ENCODE assay signal across 32 cellular contexts in genomic region chr1:117932576-117932975, GRCh38. TPM values are rescaled to one million over a fixed set of nuclear protein-coding genes. Genes with fewer than 3 reads are reported as not detected.
DNase-seq lines count a peak whose midpoint lies in the region; ATAC-seq, FAIRE-seq and TF ChIP-seq lines count a peak whose summit lies in the region.
"Had no signal": no experiment of that assay in that cellular context is flagged by ENCODE, and none has a peak within 500 bp of the region (broad histone marks: within the 10 kb centered on the region; RNA-seq: fewer than 3 reads in every experiment).

No MANE protein-coding gene starts in this region.

- no peaks in the 10 kb centered on the region for H3K27me3 Mint-ChIP-seq in activated naive CD4-positive, alpha-beta T cell treated with anti-CD3 and anti-CD28 coated beads, Interleukin-2, amount 50 U/mL, for 24 hours
- no peaks in the 10 kb centered on the region for H3K27me3 Mint-ChIP-seq in activated naive CD4-positive, alpha-beta T cell treated with anti-CD3 and anti-CD28 coated beads for 36 hours (ENCODE audit: low read depth)
- no peaks in the 10 kb centered on the region for H3K27me3 Mint-ChIP-seq in astrocyte (ENCODE audit: low read depth, unreplicated experiment)
- no peaks in the 10 kb centered on the region for H3K27me3 Mint-ChIP-seq in H9 (ENCODE audit: low read depth)
- H3K27me3 Mint-ChIP-seq: activated CD8-positive, alpha-beta memory T cell treated with anti-CD3 and anti-CD28 coated beads, Interleukin-2, amount 10 ng/mL, durations not matched to agents 7 days and 5 days; CD4-positive, alpha-beta memory T cell; stimulated activated naive B cell treated with anti-CD40 and anti-IgM and Interleukin-4, amounts not matched to agents 10 μg/mL and 1 μg/mL and 100 μg/mL, for 72 hours had no signal

- H3K9ac ChIP-seq in astrocyte (ENCODE audit: low read length) = no peak overlapping the region
- no peak overlapping the region for H3K9ac ChIP-seq in SK-N-SH
- H3K9ac ChIP-seq in H9 (ENCODE audit: extremely low read depth, insufficient read length, low read length) = no peak overlapping the region

- peaks cover 4% of the 10 kb centered on the region for H3K36me3 ChIP-seq in astrocyte (ENCODE audit: insufficient read depth, low read length)
- H3K36me3 ChIP-seq in SK-N-SH (replicated peaks in 1 of 2; ENCODE audit: control insufficient read depth in 1 of 2, insufficient read depth in 2 of 2, low read length in 1 of 2) = peaks cover 35 to 43% of the 10 kb centered on the region in 2 experiments

- no peak for DNase-seq in activated naive CD4-positive, alpha-beta T cell treated with anti-CD3 and anti-CD28 coated beads for 36 hours
- DNase-seq in M059J (ENCODE audit: low read depth) = peak; percentile 3
- DNase-seq in astrocyte (ENCODE audit: low read depth) = no peak
- peak; percentile 53 for DNase-seq in retinal pigment epithelial cell (ENCODE audit: low read depth)
- DNase-seq in SK-N-SH = no peak
- DNase-seq in H9 = no peak
- DNase-seq: activated CD4-positive, CD25-positive, alpha-beta regulatory T cell; activated CD8-positive, alpha-beta memory T cell treated with anti-CD3 and anti-CD28 coated beads, Interleukin-2, amount 10 ng/mL, durations not matched to agents 7 days and 5 days; activated naive CD4-positive, alpha-beta T cell; activated T-cell treated with anti-CD3 and anti-CD28 coated beads, Interleukin-2, amount 50 U/mL, for 72 hours; AML-193; amygdala; CD4-positive, alpha-beta memory T cell; GOT3; hypothalamus; KG1; left cardiac atrium; NCI-H1436 treated with DMSO at 0.1 percent for 48 hours; NCI-H2107; NCI-H345; stimulated activated naive B cell treated with anti-CD40 and anti-IgM and Interleukin-4, amounts not matched to agents 10 μg/mL and 1 μg/mL and 100 μg/mL, for 72 hours; upper lobe of right lung had no signal

- CTCF ChIA-PET in activated naive CD4-positive, alpha-beta T cell treated with anti-CD3 and anti-CD28 coated beads for 36 hours (lab: Charles Lee) = no interaction called here
- CTCF ChIA-PET in SK-N-SH (lab: Yijun Ruan, JAX) = interaction anchor here (0.7 kb wide), 1 partner anchor 1017 kb away, joined by 3 read pairs; no protein-coding TSS in a partner anchor

- no peaks in the 10 kb centered on the region for H3K27me3 ChIP-seq in astrocyte (ENCODE audit: insufficient read depth, low read length)
- no peaks in the 10 kb centered on the region for H3K27me3 ChIP-seq in SK-N-SH (ENCODE audit: insufficient read depth)
- peaks cover 1% of the 10 kb centered on the region; the same call in 1 of the 2 replicates for H3K27me3 ChIP-seq in H9 (ENCODE audit: insufficient read depth, low read length)
- H3K27me3 ChIP-seq: suprapubic skin, upper lobe of right lung had no signal

- H3K4ac ChIP-seq in H9 (ENCODE audit: low read depth, low read length) = no peak overlapping the region

- no peak overlapping the region for H2BK20ac ChIP-seq in H9 (ENCODE audit: low read depth, low read length, poor library complexity, severe bottlenecking)

- H3K56ac ChIP-seq in H9 (ENCODE audit: insufficient read length, low read depth, low read length) = no peak overlapping the region

- H2AK5ac ChIP-seq in H9 (ENCODE audit: insufficient read length, low read length) = no peak overlapping the region

- FAIRE-seq in astrocyte (lab: Jason Lieb, UNC) = no peak
- FAIRE-seq: A204.1, colon, endothelial cell of umbilical vein had no signal

- H2BK5ac ChIP-seq in H9 (ENCODE audit: insufficient read length, low read length) = no peak overlapping the region

- H3K9me2 ChIP-seq in SK-N-SH = no peaks in the 10 kb centered on the region

- no peak for TF ChIP-seq RAD21 in SK-N-SH (IDR thresholded peaks at IDR 0.05; ENCODE audit: low read length)

- peaks cover 9% of the 10 kb centered on the region for H3F3A ChIP-seq in SK-N-SH (replicated peaks; ENCODE audit: insufficient read depth)

- no peak overlapping the region for H4K8ac ChIP-seq in H9 (replicated peaks; ENCODE audit: insufficient read length, low read depth, low read length)

- intact Hi-C loops in activated naive CD4-positive, alpha-beta T cell treated with anti-CD3 and anti-CD28 coated beads for 36 hours (cut with micrococcal nuclease) = no loop called here

- H2BK120ac ChIP-seq in H9 (ENCODE audit: low read depth, low read length, poor library complexity, severe bottlenecking) = no peak overlapping the region

- no peaks in the 10 kb centered on the region for H3K9me3 Mint-ChIP-seq in activated naive CD4-positive, alpha-beta T cell treated with anti-CD3 and anti-CD28 coated beads, Interleukin-2, amount 50 U/mL, for 24 hours
- H3K9me3 Mint-ChIP-seq in activated naive CD4-positive, alpha-beta T cell treated with anti-CD3 and anti-CD28 coated beads for 36 hours = no peaks in the 10 kb centered on the region
- no peaks in the 10 kb centered on the region for H3K9me3 Mint-ChIP-seq in astrocyte (ENCODE audit: unreplicated experiment)
- H3K9me3 Mint-ChIP-seq in H9 = no peaks in the 10 kb centered on the region
- H3K9me3 Mint-ChIP-seq: activated T-cell treated with anti-CD3 and anti-CD28 coated beads, Interleukin-2, amount 50 U/mL, for 72 hours; CD4-positive, alpha-beta memory T cell; nephron; stimulated activated naive B cell treated with anti-CD40 and anti-IgM and Interleukin-4, amounts not matched to agents 10 μg/mL and 1 μg/mL and 100 μg/mL, for 72 hours had no signal

- H2BK15ac ChIP-seq in H9 (ENCODE audit: low read depth, low read length) = no peak overlapping the region

- no peak overlapping the region for H2BK12ac ChIP-seq in H9 (ENCODE audit: insufficient read length, low read depth, low read length)

- WGBS in SK-N-SH (ENCODE audit: low lambda C conversion rate) = 96% methylated on average over 4 of the region's 4 CpGs
- no CpG with 5 or more reads among the region's 4 CpGs for WGBS in H9 (ENCODE audit: extremely low coverage, insufficient read length, low lambda C conversion rate)

- H3K79me2 ChIP-seq in astrocyte (ENCODE audit: insufficient read depth, low read length) = peaks cover 73% of the 10 kb centered on the region
- H3K79me2 ChIP-seq in SK-N-SH (ENCODE audit: insufficient read depth) = peaks cover 67% of the 10 kb centered on the region
- H3K79me2 ChIP-seq in H9 (ENCODE audit: insufficient read depth, low read length) = peaks cover 29% of the 10 kb centered on the region; the same call in 1 of the 2 replicates

- H3K23me2 ChIP-seq in H9 (ENCODE audit: insufficient read length, low read depth, low read length, poor library complexity, severe bottlenecking) = peaks cover 12% of the 10 kb centered on the region

- no peak for TF ChIP-seq EP300 in SK-N-SH (IDR thresholded peaks at IDR 0.05; ENCODE audit: borderline replicate concordance in 1 of 2, low read depth in 1 of 2, low read length in 1 of 2)

- no peak overlapping the region for H3K14ac ChIP-seq in H9 (ENCODE audit: insufficient read depth, low read length)

- ATAC-seq in GM18867 (IDR thresholded peaks at IDR 0.05; ENCODE audit: unreplicated experiment) = no peak
- ATAC-seq: activated CD8-positive, alpha-beta memory T cell treated with anti-CD3 and anti-CD28 coated beads, Interleukin-2, amount 10 ng/mL, durations not matched to agents 7 days and 5 days; activated T-cell treated with anti-CD3 and anti-CD28 coated beads, Interleukin-2, amount 50 U/mL, for 72 hours; left cardiac atrium; stimulated activated naive B cell treated with anti-CD40 and anti-IgM and Interleukin-4, amounts not matched to agents 10 μg/mL and 1 μg/mL and 100 μg/mL, for 72 hours; upper lobe of right lung had no signal

- POLR2A ChIA-PET in SK-N-SH (lab: Yijun Ruan, JAX) = no interaction called here

- no peak overlapping the region for H3K4me3 ChIP-seq in astrocyte (ENCODE audit: insufficient read depth, low read depth, low read length)
- H3K4me3 ChIP-seq in retinal pigment epithelial cell (ENCODE audit: low read length) = no peak overlapping the region
- no peak overlapping the region for H3K4me3 ChIP-seq in SK-N-SH (ENCODE audit: low read depth in 2 of 2, low read length in 1 of 2)
- H3K4me3 ChIP-seq: lung, SK-N-MC, suprapubic skin, upper lobe of right lung had no signal

- H2AFZ ChIP-seq in astrocyte (ENCODE audit: low read depth, low read length) (no peak overlapping the region), SK-N-SH (ENCODE audit: low read depth) (no peak overlapping the region), H9 (ENCODE audit: low read length) (no peak overlapping the region)

- H3K18ac ChIP-seq in H9 (ENCODE audit: insufficient read length, low read depth, low read length) = no peak overlapping the region

- H4K20me1 ChIP-seq in astrocyte (ENCODE audit: insufficient read depth, low read length) (peaks cover 34% of the 10 kb centered on the region), SK-N-SH (ENCODE audit: insufficient read depth) (peaks cover 16% of the 10 kb centered on the region), H9 (ENCODE audit: control insufficient read depth, insufficient read depth, insufficient read length) (peaks cover 2% of the 10 kb centered on the region)

- TF ChIP-seq CTCF in astrocyte (IDR thresholded peaks at IDR 0.05; ENCODE audit: insufficient read depth, low read depth, low read length) = no peak
- TF ChIP-seq CTCF in retinal pigment epithelial cell (conservative IDR thresholded peaks at IDR 0.05; ENCODE audit: low read depth, low read length) = no peak
- TF ChIP-seq CTCF in SK-N-SH (IDR thresholded peaks at IDR 0.05) = no peak
- no peak for TF ChIP-seq CTCF in H9 (conservative IDR thresholded peaks at IDR 0.05)

- H3K27ac Mint-ChIP-seq in activated naive CD4-positive, alpha-beta T cell treated with anti-CD3 and anti-CD28 coated beads, Interleukin-2, amount 50 U/mL, for 24 hours = no peak overlapping the region
- H3K27ac Mint-ChIP-seq in activated naive CD4-positive, alpha-beta T cell treated with anti-CD3 and anti-CD28 coated beads for 36 hours = no peak overlapping the region
- H3K27ac Mint-ChIP-seq in astrocyte (ENCODE audit: unreplicated experiment) (no peak overlapping the region), H9 (no peak overlapping the region)
- H3K27ac Mint-ChIP-seq: activated CD8-positive, alpha-beta memory T cell treated with anti-CD3 and anti-CD28 coated beads, Interleukin-2, amount 10 ng/mL, durations not matched to agents 7 days and 5 days; nephron; stimulated activated naive B cell treated with anti-CD40 and anti-IgM and Interleukin-4, amounts not matched to agents 10 μg/mL and 1 μg/mL and 100 μg/mL, for 72 hours had no signal

- H3K23ac ChIP-seq in H9 (ENCODE audit: insufficient read length, low read depth, low read length) = no peak overlapping the region

- no peak overlapping the region for H4K5ac ChIP-seq in H9 (ENCODE audit: insufficient read length, low read depth, low read length)

- no peak overlapping the region for H4K91ac ChIP-seq in H9 (ENCODE audit: insufficient read length, low read depth, low read length)

- no peaks in the 10 kb centered on the region for H3K9me3 ChIP-seq in astrocyte (ENCODE audit: insufficient read depth, low read depth, low read length)
- H3K9me3 ChIP-seq in SK-N-SH = no peaks in the 10 kb centered on the region
- H3K9me3 ChIP-seq in H9 (ENCODE audit: control insufficient read depth, low read depth, low read length) = no peaks in the 10 kb centered on the region
- H3K9me3 ChIP-seq: suprapubic skin, upper lobe of right lung had no signal

- no peaks in the 10 kb centered on the region for H3K79me1 ChIP-seq in H9 (ENCODE audit: insufficient read depth, low read depth, low read length, poor library complexity, severe bottlenecking)

- H3T11ph ChIP-seq in H9 (ENCODE audit: low read length) = no peak overlapping the region

- H3K4me1 Mint-ChIP-seq in activated naive CD4-positive, alpha-beta T cell treated with anti-CD3 and anti-CD28 coated beads, Interleukin-2, amount 50 U/mL, for 24 hours = peaks cover 43% of the 10 kb centered on the region
- peaks cover 42% of the 10 kb centered on the region for H3K4me1 Mint-ChIP-seq in activated naive CD4-positive, alpha-beta T cell treated with anti-CD3 and anti-CD28 coated beads for 36 hours (ENCODE audit: low read depth)
- H3K4me1 Mint-ChIP-seq in astrocyte (ENCODE audit: low read depth, unreplicated experiment) (peaks cover 16% of the 10 kb centered on the region), H9 (peaks cover 17 to 21% of the 10 kb centered on the region in 2 experiments)

- H3K4me1 ChIP-seq in astrocyte (ENCODE audit: insufficient read depth, low read length) (peaks cover 12% of the 10 kb centered on the region), SK-N-SH (ENCODE audit: control insufficient read depth in 1 of 2, insufficient read depth in 2 of 2, low read depth in 1 of 2, low read length in 1 of 2) (peaks cover 14% of the 10 kb centered on the region in 2 experiments; a peak in 3 of 4 replicates), H9 (ENCODE audit: insufficient read depth, low read length) (no peaks in the 10 kb centered on the region; the same call in 1 of the 2 replicates)

- peak overlapping the region; percentile 70 for H3K4me3 Mint-ChIP-seq in activated naive CD4-positive, alpha-beta T cell treated with anti-CD3 and anti-CD28 coated beads, Interleukin-2, amount 50 U/mL, for 24 hours
- H3K4me3 Mint-ChIP-seq in activated naive CD4-positive, alpha-beta T cell treated with anti-CD3 and anti-CD28 coated beads for 36 hours = no peak overlapping the region
- H3K4me3 Mint-ChIP-seq in astrocyte (ENCODE audit: unreplicated experiment) = no peak overlapping the region
- H3K4me3 Mint-ChIP-seq in H9 = no peak overlapping the region
- H3K4me3 Mint-ChIP-seq: activated CD8-positive, alpha-beta memory T cell treated with anti-CD3 and anti-CD28 coated beads, Interleukin-2, amount 10 ng/mL, durations not matched to agents 7 days and 5 days; stimulated activated naive B cell treated with anti-CD40 and anti-IgM and Interleukin-4, amounts not matched to agents 10 μg/mL and 1 μg/mL and 100 μg/mL, for 72 hours had no signal

- H3K4me2 ChIP-seq in astrocyte (ENCODE audit: low read length) = peak overlapping the region; percentile 11
- no peak overlapping the region for H3K4me2 ChIP-seq in SK-N-SH
- H3K4me2 ChIP-seq in H9 (ENCODE audit: insufficient read depth, insufficient read length, low read length) = no peak overlapping the region

- H3K27ac ChIP-seq in astrocyte (ENCODE audit: low read depth, low read length) = no peak overlapping the region
- no peak overlapping the region for H3K27ac ChIP-seq in SK-N-SH (ENCODE audit: low read depth in 2 of 2, low read length in 1 of 2)
- no peak overlapping the region for H3K27ac ChIP-seq in H9 (ENCODE audit: insufficient read length, low read depth, low read length)
- H3K27ac ChIP-seq: HL-60, SK-N-MC, suprapubic skin, upper lobe of right lung had no signal

- H3K36me3 Mint-ChIP-seq in activated naive CD4-positive, alpha-beta T cell treated with anti-CD3 and anti-CD28 coated beads, Interleukin-2, amount 50 U/mL, for 24 hours = peaks cover 28% of the 10 kb centered on the region
- H3K36me3 Mint-ChIP-seq in activated naive CD4-positive, alpha-beta T cell treated with anti-CD3 and anti-CD28 coated beads for 36 hours (ENCODE audit: low read depth) = peaks cover 20% of the 10 kb centered on the region
- H3K36me3 Mint-ChIP-seq in astrocyte (ENCODE audit: low read depth, unreplicated experiment) (peaks cover 2% of the 10 kb centered on the region), H9 (ENCODE audit: insufficient read depth in 1 of 3, low read depth in 3 of 3) (peaks cover 5 to 24% (median 20%) of the 10 kb centered on the region in 3 experiments; a peak in 6 of 7 replicates)

RNA-seq across cellular contexts. Expression of gene WDR3, which starts 3.0 kb away (rescaled TPM):
- 10 to 100 TPM; 45.2 to 49.6 TPM for total RNA-seq in activated naive CD4-positive, alpha-beta T cell treated with anti-CD3 and anti-CD28 coated beads for 36 hours
- total RNA-seq in M059J (2014; rRNA removed; shearing (Covaris generic)) = 16.9 and 21.0 TPM in 2 replicates
- total RNA-seq in astrocyte (31.8 and 37.0 TPM in 2 replicates), H9 (2021) (61.4 and 66.7 TPM in 2 replicates)
- 26.9 and 37.4 TPM in 2 replicates for polyA plus RNA-seq in SK-N-SH (2012; rRNA removed)
- 37.4 and 38.2 TPM in 2 replicates for polyA plus RNA-seq in SK-N-SH (2012; cell fraction: cytosol; rRNA removed)
- polyA plus RNA-seq in SK-N-SH (2012; cell fraction: nucleus; rRNA removed) = 15.8 and 33.4 TPM in 2 replicates

RNA-seq across cellular contexts. Expression of gene GDAP2, which starts 3.2 kb away (rescaled TPM):
- total RNA-seq in activated naive CD4-positive, alpha-beta T cell treated with anti-CD3 and anti-CD28 coated beads for 36 hours = 10 to 100 TPM; 19.9 to 20.0 TPM
- total RNA-seq in M059J (2014; rRNA removed; shearing (Covaris generic)) = 13.5 and 24.6 TPM in 2 replicates
- total RNA-seq in astrocyte (27.6 and 31.6 TPM in 2 replicates), H9 (2021) (24.4 and 27.6 TPM in 2 replicates)
- polyA plus RNA-seq in SK-N-SH (2012; rRNA removed) = 5.6 and 8.7 TPM in 2 replicates
- polyA plus RNA-seq in SK-N-SH (2012; cell fraction: cytosol; rRNA removed) = 9.8 and 10.2 TPM in 2 replicates
- polyA plus RNA-seq in SK-N-SH (2012; cell fraction: nucleus; rRNA removed) = 2.1 and 6.5 TPM in 2 replicates

Comparison
In these comparisons a context has a peak if more than half of its experiments do, and no peak if none do; other contexts are left out.
1. DNase-seq: peak in M059J (single experiment) and retinal pigment epithelial cell (single experiment); none in activated naive CD4-positive, alpha-beta T cell treated with anti-CD3 and anti-CD28 coated beads for 36 hours (single experiment), astrocyte (single experiment), SK-N-SH (single experiment) and H9 (single experiment).